ENCODE assay signal across 1 cellular context in genomic region chr1:15616704-15617172, GRCh38.
TF ChIP-seq lines count a peak whose summit lies in the region.

No MANE protein-coding gene starts in this region.

TF ChIP-seq in H1, 55 proteins besides CTCF, POLR2A, EP300 and RAD21:
- peak; percentile 30 for TF ChIP-seq SAP30 (IDR thresholded peaks at IDR 0.05; ENCODE audit: insufficient read depth, insufficient replicate concordance, low read length)
- TF ChIP-seq ASH2L (IDR thresholded peaks at IDR 0.05; ENCODE audit: low read length): peak; percentile 16
- TF ChIP-seq POLR2AphosphoS5 (IDR thresholded peaks at IDR 0.05; ENCODE audit: low read depth, low read length): no peak
